Comparison of ENCODE assay signal across 1 cellular context in genomic region chr9:136485651-136486050, GRCh38.
TF ChIP-seq lines count a peak whose summit lies in the region.

No MANE protein-coding gene starts in this region.

TF ChIP-seq in HEK293, 187 proteins besides CTCF, POLR2A, EP300 and RAD21 (continued from another document):
- no peak for TF ChIP-seq ZNF548 (tag by site-specific recombination; IDR thresholded peaks at IDR 0.05)
- TF ChIP-seq ZBTB49 (tag by site-specific recombination; IDR thresholded peaks at IDR 0.05; ENCODE audit: low read depth), result no peak
- no peak for TF ChIP-seq ZNF366 (tag by site-specific recombination; conservative IDR thresholded peaks at IDR 0.05)
TF ChIP-seq in HEK293: peak in this region for 2.
